ENCODE assay signal across 8 cellular contexts in genomic region chr22:37999640-38000272, GRCh38.
A peak's percentile ranks its signal among the peaks of the same experiment; 100 is the strongest.
DNase-seq lines count a peak whose midpoint lies in the region; ATAC-seq lines count a peak whose summit lies in the region.

No MANE protein-coding gene starts in this region.

- H3K27ac Mint-ChIP-seq in effector memory CD8-positive, alpha-beta T cell = peak overlapping the region; percentile 97

- DNase-seq in NCI-H1417 (lab: John Stamatoyannopoulos, UW) (peak in 2 of 3 experiments; percentile 8 to 37), NCI-H1417 treated with DMSO at 0.1 percent for 48 hours (lab: John Stamatoyannopoulos, UW) (no peak), NCI-H69 (lab: John Stamatoyannopoulos, UW) (peak; percentile 90), skeletal muscle cell (ENCODE audit: low read depth) (peak; percentile 31), NCI-H1930 (lab: John Stamatoyannopoulos, UW) (no peak)
- no peak for DNase-seq in effector memory CD8-positive, alpha-beta T cell

- no peaks in the 10 kb centered on the region for H3K9me3 Mint-ChIP-seq in effector memory CD8-positive, alpha-beta T cell

- peak; percentile 74 for ATAC-seq in effector memory CD8-positive, alpha-beta T cell (replicated peaks)
- ATAC-seq in GM21526 (IDR thresholded peaks at IDR 0.05; ENCODE audit: low FRiP score, unreplicated experiment) = no peak
- ATAC-seq in GM19023 (IDR thresholded peaks at IDR 0.05; ENCODE audit: unreplicated experiment) = no peak

- H3K36me3 Mint-ChIP-seq in effector memory CD8-positive, alpha-beta T cell (ENCODE audit: insufficient read depth) = no peaks in the 10 kb centered on the region

- peaks cover 40 to 57% of the 10 kb centered on the region in 2 donors for H3K4me1 Mint-ChIP-seq in effector memory CD8-positive, alpha-beta T cell (ENCODE audit: low read depth in 2 of 2)

- peak overlapping the region in 1 of 2 donors; percentile 21 for H3K4me3 Mint-ChIP-seq in effector memory CD8-positive, alpha-beta T cell

- no peaks in the 10 kb centered on the region for H3K27me3 Mint-ChIP-seq in effector memory CD8-positive, alpha-beta T cell

- no peak overlapping the region for H3K4me3 ChIP-seq in skeletal muscle cell (ENCODE audit: low read depth, low read length)

Comparison
In these comparisons a context has a peak if more than half of its experiments do, and no peak if none do; other contexts are left out.
1. DNase-seq: peak in NCI-H1417 (2 of 3), NCI-H69 (single experiment) and skeletal muscle cell (single experiment); none in NCI-H1417 treated with DMSO at 0.1 percent for 48 hours (single experiment), effector memory CD8-positive, alpha-beta T cell (0 of 3) and NCI-H1930 (0 of 2).